23 cellular contexts compared by ENCODE assay signal in genomic region chr11:9784602-9785315, GRCh38.
DNase-seq lines count a peak whose midpoint lies in the region; ATAC-seq and TF ChIP-seq lines count a peak whose summit lies in the region.
"Had no signal": no experiment of that assay in that cellular context is flagged by ENCODE, and none has a peak within 500 bp of the region (broad histone marks: within the 10 kb centered on the region; RNA-seq: fewer than 3 reads in every experiment).

No MANE protein-coding gene starts in this region.

- in situ Hi-C loops in mammary epithelial cell (cut with MboI; ENCODE audit: low sequenced_read_pairs in 2 of 2) = no loop called here

- BruUV-seq in MCF 10A (replicated peaks; lab: Mats Ljungman, UMichigan) (no TSS peak), mammary epithelial cell (replicated peaks; lab: Mats Ljungman, UMichigan) (no TSS peak)

- DNase-seq in MCF 10A (ENCODE audit: unreplicated experiment) (no peak), mammary epithelial cell (no peak), fibroblast of gingiva (ENCODE audit: low read depth) (peak; percentile 61), memory B cell (ENCODE audit: low spot score in 2 of 2) (no peak), upper lobe of right lung (no peak), islet precursor cell (no peak), COLO668 (lab: John Stamatoyannopoulos, UW; ENCODE audit: unreplicated experiment) (no peak), hepatic stellate cell (ENCODE audit: low spot score) (no peak)
- DNase-seq: activated CD8-positive, alpha-beta memory T cell treated with anti-CD3 and anti-CD28 coated beads, Interleukin-2, amount 50 U/mL, for 4 hours; activated effector memory CD4-positive, alpha-beta T cell treated with Interleukin-2 at 50 U/mL for 16 hours; amniotic stem cell; left colon; mucosa of descending colon; NCI-H1417 treated with DMSO at 0.1 percent for 48 hours; NCI-H526; WERI-Rb-1 had no signal

- no peaks in the 10 kb centered on the region for H3K9me3 ChIP-seq in mammary epithelial cell (replicated peaks; ENCODE audit: insufficient read depth, low read length)
- H3K9me3 ChIP-seq in upper lobe of right lung = no peaks in the 10 kb centered on the region
- H3K9me3 ChIP-seq: A549, gastroesophageal sphincter, mucosa of descending colon, vagina had no signal

- H3K36me3 Mint-ChIP-seq in MCF 10A (ENCODE audit: insufficient read depth, unreplicated experiment) (peaks cover 86% of the 10 kb centered on the region), memory B cell (peaks cover 18% of the 10 kb centered on the region)

- H3K27ac Mint-ChIP-seq in MCF 10A (ENCODE audit: low read depth, unreplicated experiment) = peak overlapping the region; percentile 44
- H3K27ac Mint-ChIP-seq in memory B cell = peak overlapping the region; percentile 51
- H3K27ac Mint-ChIP-seq: CD14-positive monocyte; dendritic cell treated with granulocyte-macrophage colony-stimulating factor and Interleukin-4, amounts not matched to agents 40 ng/mL and 50 ng/mL, for 4 days had no signal

- no peak overlapping the region for H3K4me3 Mint-ChIP-seq in MCF 10A (ENCODE audit: unreplicated experiment)
- no peak overlapping the region for H3K4me3 Mint-ChIP-seq in memory B cell
- H3K4me3 Mint-ChIP-seq: CD14-positive monocyte; dendritic cell treated with granulocyte-macrophage colony-stimulating factor and Interleukin-4, amounts not matched to agents 40 ng/mL and 50 ng/mL, for 4 days had no signal

- H3K36me3 ChIP-seq in mammary epithelial cell (ENCODE audit: insufficient read depth, low read length) (peaks cover 8% of the 10 kb centered on the region), upper lobe of right lung (peaks cover 38% of the 10 kb centered on the region)

- TF ChIP-seq CTCF in MCF 10A (IDR thresholded peaks at IDR 0.05; ENCODE audit: unreplicated experiment) (no peak), mammary epithelial cell (conservative IDR thresholded peaks at IDR 0.05 in 1 of 2, IDR thresholded peaks at IDR 0.05 in 1 of 2; ENCODE audit: extremely low read depth in 1 of 2, insufficient read depth in 1 of 2, low read depth in 1 of 2, low read length in 2 of 2) (no peak), upper lobe of right lung (IDR thresholded peaks at IDR 0.05) (no peak)

- H3K4me3 ChIP-seq in mammary epithelial cell (replicated peaks in 1 of 3; ENCODE audit: insufficient read depth in 1 of 3, low read depth in 2 of 3, low read length in 3 of 3) (no peak overlapping the region), upper lobe of right lung (no peak overlapping the region)
- H3K4me3 ChIP-seq: A549, gastroesophageal sphincter, mucosa of descending colon, vagina had no signal

- intact Hi-C loops in MCF 10A (cut with micrococcal nuclease) = no loop called here
- intact Hi-C loops in mammary epithelial cell (cut with micrococcal nuclease) = no loop called here
- intact Hi-C loops in upper lobe of right lung (cut with DNase I) = no loop called here

- no peak overlapping the region for H2AFZ ChIP-seq in mammary epithelial cell (ENCODE audit: low read depth, low read length)

- no peak overlapping the region for H3K4me2 ChIP-seq in mammary epithelial cell (ENCODE audit: insufficient read depth, low read depth, low read length)
- H3K4me2 ChIP-seq: A549 had no signal

- H3K27me3 Mint-ChIP-seq in MCF 10A (ENCODE audit: insufficient read depth, unreplicated experiment) (no peaks in the 10 kb centered on the region), memory B cell (no peaks in the 10 kb centered on the region)
- H3K27me3 Mint-ChIP-seq: dendritic cell treated with granulocyte-macrophage colony-stimulating factor and Interleukin-4, amounts not matched to agents 40 ng/mL and 50 ng/mL, for 4 days had no signal

- H3K27me3 ChIP-seq in mammary epithelial cell (ENCODE audit: insufficient read depth, low read length) (no peaks in the 10 kb centered on the region), upper lobe of right lung (no peaks in the 10 kb centered on the region)
- H3K27me3 ChIP-seq: gastroesophageal sphincter, vagina had no signal

- no peak overlapping the region for H3K9ac ChIP-seq in mammary epithelial cell (ENCODE audit: insufficient read depth, low read length)

- dilution Hi-C loops in mammary epithelial cell (cut with HindIII; ENCODE audit: low sequenced_read_pairs) = no loop called here

- H3K27ac ChIP-seq in mammary epithelial cell (ENCODE audit: insufficient read depth, low read depth, low read length) (no peak overlapping the region), upper lobe of right lung (no peak overlapping the region)
- H3K27ac ChIP-seq: A549, gastroesophageal sphincter, vagina, WERI-Rb-1 had no signal

- H3K4me1 Mint-ChIP-seq in MCF 10A (ENCODE audit: insufficient read depth, unreplicated experiment) (no peaks in the 10 kb centered on the region), memory B cell (peaks cover 11% of the 10 kb centered on the region)

- H3K9me3 Mint-ChIP-seq in MCF 10A (ENCODE audit: unreplicated experiment) = no peaks in the 10 kb centered on the region
- H3K9me3 Mint-ChIP-seq in memory B cell = no peaks in the 10 kb centered on the region
- H3K9me3 Mint-ChIP-seq: dendritic cell treated with granulocyte-macrophage colony-stimulating factor and Interleukin-4, amounts not matched to agents 40 ng/mL and 50 ng/mL, for 4 days had no signal

- POLR2A ChIA-PET in MCF 10A (lab: Yijun Ruan, JAX) = no interaction called here

- CTCF ChIA-PET in MCF 10A (lab: Yijun Ruan, JAX) = interaction anchor here (0.6 kb wide), 1 partner anchor 1693 kb away, joined by 3 read pairs; no protein-coding TSS in a partner anchor
- CTCF ChIA-PET in mammary epithelial cell (lab: Charles Lee; ENCODE audit: low non-redundant PET) = no interaction called here

- 100% methylated on average over 4 of the region's 6 CpGs for WGBS in mammary epithelial cell (ENCODE audit: low coverage, missing lambda C conversion rate)

- H4K20me1 ChIP-seq in mammary epithelial cell (ENCODE audit: insufficient read depth, low read length) = no peaks in the 10 kb centered on the region

- no peaks in the 10 kb centered on the region for H3K79me2 ChIP-seq in mammary epithelial cell (ENCODE audit: insufficient read depth, low read length)

- ATAC-seq in memory B cell (ENCODE audit: low read depth) = no peak
- ATAC-seq in upper lobe of right lung = peak; percentile 51
- ATAC-seq: A549, gastroesophageal sphincter, HCT116, HepG2, left colon, mucosa of descending colon had no signal

- no peaks in the 10 kb centered on the region for H3K4me1 ChIP-seq in mammary epithelial cell (ENCODE audit: insufficient read depth, low read length)
- peaks cover 10% of the 10 kb centered on the region for H3K4me1 ChIP-seq in upper lobe of right lung
- H3K4me1 ChIP-seq: A549 had no signal
